ENCODE assay signal across 2 cellular contexts in the genomic region with DNA sequence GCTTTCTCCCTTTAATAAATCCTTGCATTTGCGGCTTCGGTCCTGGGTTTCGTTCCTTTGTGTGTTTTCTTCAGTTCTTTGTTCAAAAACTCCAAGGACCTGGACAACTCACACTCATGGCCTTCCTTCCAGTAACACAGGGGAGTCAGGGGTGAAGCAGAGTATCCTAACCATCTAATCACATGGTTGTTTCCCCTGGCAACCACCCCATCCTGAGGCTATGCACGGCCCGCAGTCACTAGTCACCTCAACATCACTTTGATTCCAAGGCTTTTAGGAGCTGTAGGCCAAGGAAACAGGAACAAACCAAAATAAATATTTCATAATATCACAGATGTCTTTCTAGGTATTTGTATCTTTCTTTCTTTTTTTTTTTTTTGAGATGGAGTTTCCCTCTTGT.
TF ChIP-seq lines count a peak whose summit lies in the region.

No MANE protein-coding gene starts in this region.

TF ChIP-seq in GM23338, 12 proteins besides CTCF, POLR2A, EP300 and RAD21 (continues in another document):
- TF ChIP-seq CREB1 (CRISPR knock-in tag; IDR thresholded peaks at IDR 0.05; ENCODE audit: low read depth) = no peak
- TF ChIP-seq, protein P1, sequence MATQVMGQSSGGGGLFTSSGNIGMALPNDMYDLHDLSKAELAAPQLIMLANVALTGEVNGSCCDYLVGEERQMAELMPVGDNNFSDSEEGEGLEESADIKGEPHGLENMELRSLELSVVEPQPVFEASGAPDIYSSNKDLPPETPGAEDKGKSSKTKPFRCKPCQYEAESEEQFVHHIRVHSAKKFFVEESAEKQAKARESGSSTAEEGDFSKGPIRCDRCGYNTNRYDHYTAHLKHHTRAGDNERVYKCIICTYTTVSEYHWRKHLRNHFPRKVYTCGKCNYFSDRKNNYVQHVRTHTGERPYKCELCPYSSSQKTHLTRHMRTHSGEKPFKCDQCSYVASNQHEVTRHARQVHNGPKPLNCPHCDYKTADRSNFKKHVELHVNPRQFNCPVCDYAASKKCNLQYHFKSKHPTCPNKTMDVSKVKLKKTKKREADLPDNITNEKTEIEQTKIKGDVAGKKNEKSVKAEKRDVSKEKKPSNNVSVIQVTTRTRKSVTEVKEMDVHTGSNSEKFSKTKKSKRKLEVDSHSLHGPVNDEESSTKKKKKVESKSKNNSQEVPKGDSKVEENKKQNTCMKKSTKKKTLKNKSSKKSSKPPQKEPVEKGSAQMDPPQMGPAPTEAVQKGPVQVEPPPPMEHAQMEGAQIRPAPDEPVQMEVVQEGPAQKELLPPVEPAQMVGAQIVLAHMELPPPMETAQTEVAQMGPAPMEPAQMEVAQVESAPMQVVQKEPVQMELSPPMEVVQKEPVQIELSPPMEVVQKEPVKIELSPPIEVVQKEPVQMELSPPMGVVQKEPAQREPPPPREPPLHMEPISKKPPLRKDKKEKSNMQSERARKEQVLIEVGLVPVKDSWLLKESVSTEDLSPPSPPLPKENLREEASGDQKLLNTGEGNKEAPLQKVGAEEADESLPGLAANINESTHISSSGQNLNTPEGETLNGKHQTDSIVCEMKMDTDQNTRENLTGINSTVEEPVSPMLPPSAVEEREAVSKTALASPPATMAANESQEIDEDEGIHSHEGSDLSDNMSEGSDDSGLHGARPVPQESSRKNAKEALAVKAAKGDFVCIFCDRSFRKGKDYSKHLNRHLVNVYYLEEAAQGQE (IDR thresholded peaks at IDR 0.05; ENCODE audit: unreplicated experiment) = no peak
- TF ChIP-seq POLR2AphosphoS5 (IDR thresholded peaks at IDR 0.05; ENCODE audit: low read depth) = no peak
- no peak for TF ChIP-seq EZH2 (IDR thresholded peaks at IDR 0.05; ENCODE audit: low read depth, unreplicated experiment)
- TF ChIP-seq, protein P2, sequence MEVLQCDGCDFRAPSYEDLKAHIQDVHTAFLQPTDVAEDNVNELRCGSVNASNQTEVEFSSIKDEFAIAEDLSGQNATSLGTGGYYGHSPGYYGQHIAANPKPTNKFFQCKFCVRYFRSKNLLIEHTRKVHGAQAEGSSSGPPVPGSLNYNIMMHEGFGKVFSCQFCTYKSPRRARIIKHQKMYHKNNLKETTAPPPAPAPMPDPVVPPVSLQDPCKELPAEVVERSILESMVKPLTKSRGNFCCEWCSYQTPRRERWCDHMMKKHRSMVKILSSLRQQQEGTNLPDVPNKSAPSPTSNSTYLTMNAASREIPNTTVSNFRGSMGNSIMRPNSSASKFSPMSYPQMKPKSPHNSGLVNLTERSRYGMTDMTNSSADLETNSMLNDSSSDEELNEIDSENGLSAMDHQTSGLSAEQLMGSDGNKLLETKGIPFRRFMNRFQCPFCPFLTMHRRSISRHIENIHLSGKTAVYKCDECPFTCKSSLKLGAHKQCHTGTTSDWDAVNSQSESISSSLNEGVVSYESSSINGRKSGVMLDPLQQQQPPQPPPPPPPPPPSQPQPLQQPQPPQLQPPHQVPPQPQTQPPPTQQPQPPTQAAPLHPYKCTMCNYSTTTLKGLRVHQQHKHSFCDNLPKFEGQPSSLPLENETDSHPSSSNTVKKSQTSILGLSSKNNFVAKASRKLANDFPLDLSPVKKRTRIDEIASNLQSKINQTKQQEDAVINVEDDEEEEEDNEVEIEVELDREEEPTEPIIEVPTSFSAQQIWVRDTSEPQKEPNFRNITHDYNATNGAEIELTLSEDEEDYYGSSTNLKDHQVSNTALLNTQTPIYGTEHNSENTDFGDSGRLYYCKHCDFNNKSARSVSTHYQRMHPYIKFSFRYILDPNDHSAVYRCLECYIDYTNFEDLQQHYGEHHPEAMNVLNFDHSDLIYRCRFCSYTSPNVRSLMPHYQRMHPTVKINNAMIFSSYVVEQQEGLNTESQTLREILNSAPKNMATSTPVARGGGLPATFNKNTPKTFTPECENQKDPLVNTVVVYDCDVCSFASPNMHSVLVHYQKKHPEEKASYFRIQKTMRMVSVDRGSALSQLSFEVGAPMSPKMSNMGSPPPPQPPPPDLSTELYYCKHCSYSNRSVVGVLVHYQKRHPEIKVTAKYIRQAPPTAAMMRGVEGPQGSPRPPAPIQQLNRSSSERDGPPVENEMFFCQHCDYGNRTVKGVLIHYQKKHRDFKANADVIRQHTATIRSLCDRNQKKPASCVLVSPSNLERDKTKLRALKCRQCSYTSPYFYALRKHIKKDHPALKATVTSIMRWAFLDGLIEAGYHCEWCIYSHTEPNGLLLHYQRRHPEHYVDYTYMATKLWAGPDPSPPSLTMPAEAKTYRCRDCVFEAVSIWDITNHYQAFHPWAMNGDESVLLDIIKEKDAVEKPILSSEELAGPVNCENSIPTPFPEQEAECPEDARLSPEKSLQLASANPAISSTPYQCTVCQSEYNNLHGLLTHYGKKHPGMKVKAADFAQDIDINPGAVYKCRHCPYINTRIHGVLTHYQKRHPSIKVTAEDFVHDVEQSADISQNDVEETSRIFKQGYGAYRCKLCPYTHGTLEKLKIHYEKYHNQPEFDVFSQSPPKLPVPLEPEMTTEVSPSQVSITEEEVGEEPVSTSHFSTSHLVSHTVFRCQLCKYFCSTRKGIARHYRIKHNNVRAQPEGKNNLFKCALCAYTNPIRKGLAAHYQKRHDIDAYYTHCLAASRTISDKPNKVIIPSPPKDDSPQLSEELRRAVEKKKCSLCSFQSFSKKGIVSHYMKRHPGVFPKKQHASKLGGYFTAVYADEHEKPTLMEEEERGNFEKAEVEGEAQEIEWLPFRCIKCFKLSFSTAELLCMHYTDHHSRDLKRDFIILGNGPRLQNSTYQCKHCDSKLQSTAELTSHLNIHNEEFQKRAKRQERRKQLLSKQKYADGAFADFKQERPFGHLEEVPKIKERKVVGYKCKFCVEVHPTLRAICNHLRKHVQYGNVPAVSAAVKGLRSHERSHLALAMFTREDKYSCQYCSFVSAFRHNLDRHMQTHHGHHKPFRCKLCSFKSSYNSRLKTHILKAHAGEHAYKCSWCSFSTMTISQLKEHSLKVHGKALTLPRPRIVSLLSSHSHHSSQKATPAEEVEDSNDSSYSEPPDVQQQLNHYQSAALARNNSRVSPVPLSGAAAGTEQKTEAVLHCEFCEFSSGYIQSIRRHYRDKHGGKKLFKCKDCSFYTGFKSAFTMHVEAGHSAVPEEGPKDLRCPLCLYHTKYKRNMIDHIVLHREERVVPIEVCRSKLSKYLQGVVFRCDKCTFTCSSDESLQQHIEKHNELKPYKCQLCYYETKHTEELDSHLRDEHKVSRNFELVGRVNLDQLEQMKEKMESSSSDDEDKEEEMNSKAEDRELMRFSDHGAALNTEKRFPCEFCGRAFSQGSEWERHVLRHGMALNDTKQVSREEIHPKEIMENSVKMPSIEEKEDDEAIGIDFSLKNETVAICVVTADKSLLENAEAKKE (CRISPR knock-in tag; IDR thresholded peaks at IDR 0.05) = no peak
- TF ChIP-seq EZH2phosphoT487 (IDR thresholded peaks at IDR 0.05; ENCODE audit: unreplicated experiment) = no peak
- TF ChIP-seq, protein P3, sequence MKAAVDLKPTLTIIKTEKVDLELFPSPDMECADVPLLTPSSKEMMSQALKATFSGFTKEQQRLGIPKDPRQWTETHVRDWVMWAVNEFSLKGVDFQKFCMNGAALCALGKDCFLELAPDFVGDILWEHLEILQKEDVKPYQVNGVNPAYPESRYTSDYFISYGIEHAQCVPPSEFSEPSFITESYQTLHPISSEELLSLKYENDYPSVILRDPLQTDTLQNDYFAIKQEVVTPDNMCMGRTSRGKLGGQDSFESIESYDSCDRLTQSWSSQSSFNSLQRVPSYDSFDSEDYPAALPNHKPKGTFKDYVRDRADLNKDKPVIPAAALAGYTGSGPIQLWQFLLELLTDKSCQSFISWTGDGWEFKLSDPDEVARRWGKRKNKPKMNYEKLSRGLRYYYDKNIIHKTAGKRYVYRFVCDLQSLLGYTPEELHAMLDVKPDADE (IDR thresholded peaks at IDR 0.05) = no peak
- TF ChIP-seq ZNF114 (CRISPR knock-in tag; IDR thresholded peaks at IDR 0.05) = no peak
- no peak for TF ChIP-seq JUNB (IDR thresholded peaks at IDR 0.05; ENCODE audit: unreplicated experiment)
- TF ChIP-seq NANOG (IDR thresholded peaks at IDR 0.05; ENCODE audit: borderline replicate concordance) = no peak

TF ChIP-seq in K562, 482 proteins besides CTCF, POLR2A, EP300 and RAD21:
- no peak for TF ChIP-seq TAF9B (IDR thresholded peaks at IDR 0.05; ENCODE audit: partially characterized antibody)
- TF ChIP-seq RFX1 (IDR thresholded peaks at IDR 0.05) = peak; percentile 51; the same call in 1 of the 2 replicates
- no peak for TF ChIP-seq CBFB (CRISPR knock-in tag; IDR thresholded peaks at IDR 0.05)
- no peak for TF ChIP-seq TRIM24 (IDR thresholded peaks at IDR 0.05)
- no peak for TF ChIP-seq NFE2L1 (tag; IDR thresholded peaks at IDR 0.05; ENCODE audit: borderline replicate concordance, low read depth)
- no peak for TF ChIP-seq NR2C2 (CRISPR knock-in tag; IDR thresholded peaks at IDR 0.05)
- TF ChIP-seq NR2C2 (tag; IDR thresholded peaks at IDR 0.05) = no peak
